8 cellular contexts compared by ENCODE assay signal in the genomic region with DNA sequence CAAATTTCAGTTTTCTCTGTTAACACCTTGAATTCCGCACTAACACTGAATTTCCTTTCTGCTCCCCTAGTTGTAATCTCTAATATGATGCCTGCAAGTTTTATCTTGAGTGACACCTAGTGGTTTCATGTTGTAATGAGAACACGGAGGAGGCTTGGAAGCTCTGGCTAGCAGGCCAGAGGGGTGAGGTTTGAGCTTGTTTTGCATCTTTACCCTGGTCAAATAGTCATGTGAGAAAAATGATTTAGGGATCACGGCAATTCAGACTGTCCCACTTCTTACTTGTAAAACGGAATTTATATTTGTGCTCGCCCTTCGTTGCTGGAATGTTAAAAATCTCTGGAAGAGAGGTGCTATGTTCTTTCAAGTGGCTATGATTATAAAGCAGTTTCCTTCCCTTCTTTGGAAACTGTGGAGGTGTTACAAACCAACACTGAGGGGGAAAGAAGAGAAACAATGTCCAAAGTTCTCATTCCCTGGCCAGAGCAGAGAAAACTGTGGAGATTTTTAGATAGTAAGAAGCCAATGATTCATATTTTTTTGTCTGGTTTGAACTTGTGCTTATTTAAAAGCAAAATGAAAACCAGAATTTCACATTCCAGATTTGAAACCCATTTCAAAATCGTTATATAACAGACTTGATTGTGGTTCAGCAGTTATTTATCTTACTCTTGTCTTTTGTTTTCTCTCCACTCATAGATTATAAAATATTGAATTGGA. TPM values are rescaled to one million over a fixed set of nuclear protein-coding genes. Genes with fewer than 3 reads are reported as not detected.
DNase-seq lines count a peak whose midpoint lies in the region; ATAC-seq and TF ChIP-seq lines count a peak whose summit lies in the region.

No MANE protein-coding gene starts in this region.

- no peaks in the 10 kb centered on the region for H3K9me3 Mint-ChIP-seq in activated CD4-positive, alpha-beta T cell treated with anti-CD3 and anti-CD28 coated beads for 36 hours (ENCODE audit: low read depth)
- H3K9me3 Mint-ChIP-seq in brain = no peaks in the 10 kb centered on the region
- no peaks in the 10 kb centered on the region for H3K9me3 Mint-ChIP-seq in immature natural killer cell

- H3K27ac Mint-ChIP-seq in activated CD4-positive, alpha-beta T cell treated with anti-CD3 and anti-CD28 coated beads for 36 hours = no peak overlapping the region
- H3K27ac Mint-ChIP-seq in brain (peak overlapping the region in 3 of 5 experiments; percentile 35 to 76 (median 72)), immature natural killer cell (no peak overlapping the region)

- CTCF ChIA-PET in activated CD4-positive, alpha-beta T cell treated with anti-CD3 and anti-CD28 coated beads for 36 hours (lab: Charles Lee) = interaction anchor here (0.5 to 2.8 kb wide), 12 partner anchors 11 to 1001 kb away, joined by 3 to 14 read pairs (median 4); no protein-coding TSS in a partner anchor

- TF ChIP-seq CTCF in brain (conservative IDR thresholded peaks at IDR 0.05) = peak; percentile 74 to 90

- H3K4me3 Mint-ChIP-seq in activated CD4-positive, alpha-beta T cell treated with anti-CD3 and anti-CD28 coated beads for 36 hours = no peak overlapping the region
- H3K4me3 Mint-ChIP-seq in brain (peak overlapping the region; percentile 35 to 68 (median 57)), immature natural killer cell (no peak overlapping the region)

- peak; percentile 24 for DNase-seq in activated CD4-positive, alpha-beta T cell treated with anti-CD3 and anti-CD28 coated beads for 36 hours
- DNase-seq in activated CD4-positive, alpha-beta T cell treated with anti-CD3 and anti-CD28 coated beads, Interleukin-2, amount 50 U/mL, for 4 hours = no peak
- DNase-seq in NCI-H524 treated with DMSO at 0.1 percent for 48 hours (lab: John Stamatoyannopoulos, UW) (peak; percentile 16), immature natural killer cell (peak; percentile 2 to 32 (median 19))
- DNase-seq in stimulated activated CD4-positive, alpha-beta T cell treated with anti-CD3 and anti-CD28 coated beads, Interleukin-4, amount 100 ng/mL, for 24 hours = peak; percentile 11

- peak; percentile 90 for ATAC-seq in activated CD4-positive, alpha-beta T cell treated with anti-CD3 and anti-CD28 coated beads for 36 hours
- peak; percentile 75 for ATAC-seq in GM21360 (IDR thresholded peaks at IDR 0.05; ENCODE audit: unreplicated experiment)
- peak; percentile 89 for ATAC-seq in HG03521 (IDR thresholded peaks at IDR 0.05; ENCODE audit: unreplicated experiment)

- POLR2A ChIA-PET in activated CD4-positive, alpha-beta T cell treated with anti-CD3 and anti-CD28 coated beads for 36 hours (lab: Charles Lee) = no interaction called here

- H3K4me1 Mint-ChIP-seq in activated CD4-positive, alpha-beta T cell treated with anti-CD3 and anti-CD28 coated beads for 36 hours = no peaks in the 10 kb centered on the region
- H3K4me1 Mint-ChIP-seq in brain (peaks cover 9% of the 10 kb centered on the region), immature natural killer cell (no peaks in the 10 kb centered on the region)

- intact Hi-C loops in activated CD4-positive, alpha-beta T cell treated with anti-CD3 and anti-CD28 coated beads for 36 hours (cut with DNase I, micrococcal nuclease) = loop anchor here (1.0 to 5.0 kb wide), 4 partner anchors 241 to 1001 kb away; no protein-coding TSS in a partner anchor

- no peaks in the 10 kb centered on the region for H3K36me3 Mint-ChIP-seq in activated CD4-positive, alpha-beta T cell treated with anti-CD3 and anti-CD28 coated beads for 36 hours (ENCODE audit: low read depth)
- H3K36me3 Mint-ChIP-seq in brain (no peaks in the 10 kb centered on the region), immature natural killer cell (no peaks in the 10 kb centered on the region)

- peaks cover 4% of the 10 kb centered on the region for H3K27me3 Mint-ChIP-seq in activated CD4-positive, alpha-beta T cell treated with anti-CD3 and anti-CD28 coated beads for 36 hours
- H3K27me3 Mint-ChIP-seq in brain (peaks cover 18% of the 10 kb centered on the region), immature natural killer cell (ENCODE audit: low read depth in 3 of 3) (peaks cover 0 to 5% (median 0%) of the 10 kb centered on the region in 3 donors)

RNA-seq across cellular contexts. Expression of gene MROH9, which starts 5.3 kb away (rescaled TPM):
- total RNA-seq in activated CD4-positive, alpha-beta T cell treated with anti-CD3 and anti-CD28 coated beads for 36 hours = not detected
- polyA plus RNA-seq in brain (ENCODE audit: insufficient read depth, low read depth, low replicate concordance) (not detected), immature natural killer cell (not detected)

Comparison
In these comparisons a context has a peak if more than half of its experiments do, and no peak if none do; other contexts are left out.
1. DNase-seq: peak in activated CD4-positive, alpha-beta T cell treated with anti-CD3 and anti-CD28 coated beads for 36 hours (single experiment), NCI-H524 treated with DMSO at 0.1 percent for 48 hours (single experiment), immature natural killer cell (3 of 3) and stimulated activated CD4-positive, alpha-beta T cell treated with anti-CD3 and anti-CD28 coated beads, Interleukin-4, amount 100 ng/mL, for 24 hours (single experiment); none in activated CD4-positive, alpha-beta T cell treated with anti-CD3 and anti-CD28 coated beads, Interleukin-2, amount 50 U/mL, for 4 hours (0 of 2).
2. H3K27ac Mint-ChIP-seq: peak in brain (3 of 5); none in activated CD4-positive, alpha-beta T cell treated with anti-CD3 and anti-CD28 coated beads for 36 hours (single experiment) and immature natural killer cell (0 of 6).
3. H3K4me3 Mint-ChIP-seq: peak in brain (5 of 5); none in activated CD4-positive, alpha-beta T cell treated with anti-CD3 and anti-CD28 coated beads for 36 hours (single experiment) and immature natural killer cell (0 of 5).
4. Peak in every context shown above with its lines, with median percentiles within 50 percentile points of each other: ATAC-seq.